In the genomic region with DNA sequence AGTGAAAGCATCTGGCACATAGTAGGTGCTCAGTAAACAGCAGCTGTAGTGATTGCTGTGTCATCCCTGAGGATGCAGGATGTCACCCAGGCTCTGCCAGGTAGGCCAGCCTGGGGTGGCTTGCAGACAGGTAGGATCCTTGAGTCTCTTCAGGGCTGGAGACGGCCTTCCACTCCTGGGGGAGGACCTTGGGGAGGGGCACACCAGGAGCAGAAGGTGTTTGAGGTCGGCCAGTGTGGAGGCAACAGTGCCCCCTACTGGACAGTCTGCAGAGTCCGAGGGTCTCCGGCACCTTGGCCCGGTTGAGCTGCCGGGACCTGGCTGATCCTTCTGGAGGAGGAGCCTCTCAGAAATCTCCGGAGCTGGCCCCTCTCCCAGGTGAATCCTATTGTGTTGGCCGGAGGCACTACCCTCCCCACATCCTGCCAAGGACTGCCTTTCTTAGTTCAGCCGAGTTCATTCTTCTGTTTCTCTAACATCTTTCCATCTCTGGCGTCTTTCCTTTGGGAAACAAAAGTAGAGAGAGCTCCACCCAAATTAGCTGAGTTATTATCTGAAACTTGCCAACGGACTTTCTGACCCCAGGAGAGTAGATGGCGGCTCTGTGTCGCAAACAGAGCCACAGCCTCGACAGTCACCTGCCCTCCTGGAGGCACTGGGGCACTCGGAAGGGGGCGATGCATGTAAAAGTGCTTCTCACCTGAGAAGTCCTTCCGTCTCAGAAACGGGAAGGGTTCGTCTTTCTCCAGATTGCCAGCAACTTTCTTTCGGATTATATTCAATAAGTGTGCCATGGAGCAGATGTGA, we compare ENCODE assay signal across 8 cellular contexts. TPM values are rescaled to one million over a fixed set of nuclear protein-coding genes. Genes with fewer than 3 reads are reported as not detected.
DNase-seq lines count a peak whose midpoint lies in the region; ATAC-seq and TF ChIP-seq lines count a peak whose summit lies in the region.

No MANE protein-coding gene starts in this region.

- H3F3A ChIP-seq in neural progenitor cell (ENCODE audit: low read depth): peaks cover 33% of the 10 kb centered on the region

- no peaks in the 10 kb centered on the region for H3K27me3 Mint-ChIP-seq in HFFc6 (ENCODE audit: insufficient read depth)
- peaks cover 40% of the 10 kb centered on the region for H3K27me3 Mint-ChIP-seq in activated CD4-positive, alpha-beta T cell treated with anti-CD3 and anti-CD28 coated beads for 36 hours
- H3K27me3 Mint-ChIP-seq in neural progenitor cell (ENCODE audit: insufficient read depth, low read depth): peaks cover 13% of the 10 kb centered on the region

- POLR2A ChIA-PET in activated CD4-positive, alpha-beta T cell treated with anti-CD3 and anti-CD28 coated beads for 36 hours (lab: Charles Lee): no interaction called here

- H3K36me3 ChIP-seq in esophagus squamous epithelium (no peaks in the 10 kb centered on the region), neural progenitor cell (no peaks in the 10 kb centered on the region)

- TF ChIP-seq POLR2A in esophagus squamous epithelium (IDR thresholded peaks at IDR 0.05): no peak

- H3K9me3 Mint-ChIP-seq in HFFc6 (no peaks in the 10 kb centered on the region), neural progenitor cell (no peaks in the 10 kb centered on the region)
- no peaks in the 10 kb centered on the region for H3K9me3 Mint-ChIP-seq in activated CD4-positive, alpha-beta T cell treated with anti-CD3 and anti-CD28 coated beads for 36 hours (ENCODE audit: low read depth)

- TF ChIP-seq CTCF in HFFc6 (IDR thresholded peaks at IDR 0.05) (peak; percentile 69), esophagus squamous epithelium (IDR thresholded peaks at IDR 0.05) (peak in 5 of 6 experiments; percentile 41 to 69 (median 58)), neural progenitor cell (IDR thresholded peaks at IDR 0.05) (peak; percentile 75)

- H3K4me3 Mint-ChIP-seq in HFFc6 (no peak overlapping the region), neural progenitor cell (no peak overlapping the region)
- H3K4me3 Mint-ChIP-seq in activated CD4-positive, alpha-beta T cell treated with anti-CD3 and anti-CD28 coated beads for 36 hours: no peak overlapping the region

- H3K4me1 ChIP-seq in esophagus squamous epithelium: peaks cover 0 to 16% (median 6%) of the 10 kb centered on the region in 3 donors
- peaks cover 21% of the 10 kb centered on the region for H3K4me1 ChIP-seq in neural progenitor cell

- H3K9me3 ChIP-seq in esophagus squamous epithelium: no peaks in the 10 kb centered on the region
- no peaks in the 10 kb centered on the region for H3K9me3 ChIP-seq in neural progenitor cell (ENCODE audit: low read depth)

- CTCF ChIA-PET in activated CD4-positive, alpha-beta T cell treated with anti-CD3 and anti-CD28 coated beads for 36 hours (lab: Charles Lee): interaction anchor here (0.6 to 1.3 kb wide), 13 partner anchors 9 to 383 kb away, joined by 3 to 7 read pairs (median 3); no protein-coding TSS in a partner anchor

- peak overlapping the region; percentile 81 for H3K4me2 ChIP-seq in neural progenitor cell

- H2AFZ ChIP-seq in neural progenitor cell (replicated peaks): peak overlapping the region; percentile 91

- peak overlapping the region in 1 of 4 donors; percentile 34 for H3K4me3 ChIP-seq in esophagus squamous epithelium
- peak overlapping the region; percentile 39 for H3K4me3 ChIP-seq in neural progenitor cell

- WGBS in esophagus squamous epithelium, 2 donors: 14 to 18% methylated on average over 9 to 14 of the region's 20 CpGs

- no peaks in the 10 kb centered on the region for H4K20me1 ChIP-seq in neural progenitor cell (ENCODE audit: low read depth)

- no peak overlapping the region for H3K9ac ChIP-seq in neural progenitor cell

- no peak overlapping the region for H3K27ac ChIP-seq in esophagus squamous epithelium
- no peak overlapping the region for H3K27ac ChIP-seq in neural progenitor cell

- ATAC-seq in activated CD4-positive, alpha-beta T cell treated with anti-CD3 and anti-CD28 coated beads for 36 hours: peak; percentile 76
- ATAC-seq in HG02970 (IDR thresholded peaks at IDR 0.05; ENCODE audit: low FRiP score, unreplicated experiment): no peak

- H3K27me3 ChIP-seq in esophagus squamous epithelium (peaks cover 0 to 48% (median 0%) of the 10 kb centered on the region in 4 donors), neural progenitor cell (peaks cover 27% of the 10 kb centered on the region)

- H3K79me2 ChIP-seq in neural progenitor cell (ENCODE audit: low read depth): no peaks in the 10 kb centered on the region

- H3K4me1 Mint-ChIP-seq in HFFc6 (ENCODE audit: low read depth): no peaks in the 10 kb centered on the region
- no peaks in the 10 kb centered on the region for H3K4me1 Mint-ChIP-seq in activated CD4-positive, alpha-beta T cell treated with anti-CD3 and anti-CD28 coated beads for 36 hours
- H3K4me1 Mint-ChIP-seq in neural progenitor cell: peaks cover 40% of the 10 kb centered on the region

- intact Hi-C loops in activated CD4-positive, alpha-beta T cell treated with anti-CD3 and anti-CD28 coated beads for 36 hours (cut with DNase I, micrococcal nuclease): loop anchor here in 1 of 2 experiments (1.0 to 5.0 kb wide), 2 partner anchors 204 to 672 kb away; a partner anchor contains a TSS
- intact Hi-C loops in esophagus squamous epithelium (cut with DNase I): loop anchor here (10.0 kb wide), 1 partner anchor 187 kb away; no protein-coding TSS in a partner anchor

- H3K36me3 Mint-ChIP-seq in HFFc6 (ENCODE audit: low read depth) (no peaks in the 10 kb centered on the region), neural progenitor cell (no peaks in the 10 kb centered on the region)
- no peaks in the 10 kb centered on the region for H3K36me3 Mint-ChIP-seq in activated CD4-positive, alpha-beta T cell treated with anti-CD3 and anti-CD28 coated beads for 36 hours (ENCODE audit: low read depth)

- DNase-seq in D341Med (ENCODE audit: low spot score) (peak; percentile 75), HFFc6 (no peak), esophagus squamous epithelium (lab: John Stamatoyannopoulos, UW) (no peak), neural progenitor cell (ENCODE audit: low spot score) (peak; percentile 60), A172 (ENCODE audit: low spot score) (no peak), NK-92 (lab: John Stamatoyannopoulos, UW; ENCODE audit: unreplicated experiment) (no peak)
- peak; percentile 66 for DNase-seq in activated CD4-positive, alpha-beta T cell treated with anti-CD3 and anti-CD28 coated beads for 36 hours

- H3K27ac Mint-ChIP-seq in HFFc6 (no peak overlapping the region), neural progenitor cell (no peak overlapping the region)
- no peak overlapping the region for H3K27ac Mint-ChIP-seq in activated CD4-positive, alpha-beta T cell treated with anti-CD3 and anti-CD28 coated beads for 36 hours

RNA-seq across cellular contexts. Expression of a gene that starts 41.9 kb away (rescaled TPM):
- under 1 TPM in 1 of 6 experiments, not detected in 5; 0.02 TPM for total RNA-seq in HFFc6 (2021; fragmentation: NEBNext Ultra II Directional; extraction: Animal tissue kit (Norgen Biotek cat#: 25700))
- 1 to 10 TPM in 1 of 2 experiments, under 1 TPM in 1; 0.75 to 1.5 TPM for total RNA-seq in activated CD4-positive, alpha-beta T cell treated with anti-CD3 and anti-CD28 coated beads for 36 hours
- 10 to 100 TPM in 1 of 4 donors, 1 to 10 TPM in 3; 3.3 to 14.1 (median 5.1) TPM for total RNA-seq in esophagus squamous epithelium
- total RNA-seq in neural progenitor cell (ENCODE audit: low replicate concordance): 6.3 and 6.7 TPM in 2 replicates
- total RNA-seq in A172 (2014; rRNA removed; shearing (Covaris generic)): 1.5 and 1.8 TPM in 2 replicates

Comparison
In these comparisons a context has a peak if more than half of its experiments do, and no peak if none do; other contexts are left out.
1. DNase-seq: peak in D341Med (single experiment), activated CD4-positive, alpha-beta T cell treated with anti-CD3 and anti-CD28 coated beads for 36 hours (single experiment) and neural progenitor cell (single experiment); none in HFFc6 (single experiment), esophagus squamous epithelium (single experiment), A172 (single experiment) and NK-92 (single experiment).
2. Peak in every context shown above with its lines, with median percentiles within 50 percentile points of each other: CTCF ChIP-seq.